Comparison of ENCODE assay signal across 13 cellular contexts in the genomic region with DNA sequence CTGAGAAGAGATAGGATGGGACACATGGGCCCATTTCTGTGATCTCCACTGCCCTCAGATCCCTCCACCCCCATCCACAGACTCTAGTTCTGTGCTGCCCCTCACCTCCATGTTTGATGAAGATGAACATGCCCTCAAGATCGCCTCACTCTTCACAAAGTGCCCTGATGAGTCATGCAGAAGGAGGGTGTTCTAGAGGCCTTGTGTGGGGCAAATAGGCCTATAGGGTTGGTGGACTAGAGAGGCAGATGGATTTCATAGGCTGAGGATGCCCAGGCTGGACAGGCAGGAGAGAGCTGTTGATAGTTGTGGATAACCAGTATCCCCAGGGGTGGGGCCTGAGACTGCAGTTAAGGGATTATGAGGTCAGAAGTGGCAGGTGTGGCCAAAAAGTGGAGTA. TPM values are rescaled to one million over a fixed set of nuclear protein-coding genes. Genes with fewer than 3 reads are reported as not detected.
DNase-seq lines count a peak whose midpoint lies in the region; ATAC-seq and TF ChIP-seq lines count a peak whose summit lies in the region.
"Had no signal": no experiment of that assay in that cellular context is flagged by ENCODE, and none has a peak within 500 bp of the region (broad histone marks: within the 10 kb centered on the region; RNA-seq: fewer than 3 reads in every experiment).

A gene (minus strand): TSS at position 314 of the 400 bp plus-strand sequence. CDS start 184 bp downstream, at position 130.

- no peak for TF ChIP-seq POLR2A in stomach (IDR thresholded peaks at IDR 0.05)

- H3K9me3 ChIP-seq in HEK293 (ENCODE audit: control insufficient read depth, insufficient read depth, low read depth, low read length) (no peaks in the 10 kb centered on the region), stomach (no peaks in the 10 kb centered on the region)

- DNase-seq in NCI-H82 (lab: John Stamatoyannopoulos, UW) (peak; percentile 22), NCI-H82 treated with DMSO at 0.1 percent for 48 hours (lab: John Stamatoyannopoulos, UW; ENCODE audit: unreplicated experiment) (no peak), stomach (no peak), NCI-H510A treated with DMSO at 0.1 percent for 48 hours (lab: John Stamatoyannopoulos, UW) (no peak)
- peak; percentile 51 for DNase-seq in activated CD4-positive, alpha-beta memory T cell treated with anti-CD3 and anti-CD28 coated beads for 36 hours
- DNase-seq in naive thymus-derived CD8-positive, alpha-beta T cell, result no peak
- DNase-seq: EL, NCI-H1417 had no signal

- TF ChIP-seq EP300 in stomach (IDR thresholded peaks at IDR 0.05), result no peak

- H3K36me3 ChIP-seq in HEK293 (ENCODE audit: control insufficient read depth in 2 of 2, insufficient read depth in 1 of 2, low read length in 2 of 2) (peaks cover 0 to 7% of the 10 kb centered on the region in 2 experiments; a peak in 1 of 3 replicates), stomach (peaks cover 0 to under 1% (median 0%) of the 10 kb centered on the region in 4 donors)

- TF ChIP-seq CTCF in HEK293 (tag by site-specific recombination; IDR thresholded peaks at IDR 0.05) (no peak), stomach (IDR thresholded peaks at IDR 0.05) (no peak)

- peak within 1 kb of the TSS; percentile 98 for H3K27ac Mint-ChIP-seq in activated CD4-positive, alpha-beta memory T cell treated with anti-CD3 and anti-CD28 coated beads for 36 hours
- H3K27ac Mint-ChIP-seq in naive thymus-derived CD8-positive, alpha-beta T cell, result peak within 1 kb of the TSS; percentile 92 to 100 (median 98)

- CTCF ChIA-PET in HEK293 (lab: Yijun Ruan, JAX), result interaction anchor here (0.6 kb wide), 1 partner anchor 183 kb away, joined by 3 read pairs; no protein-coding TSS in a partner anchor
- CTCF ChIA-PET in activated CD4-positive, alpha-beta memory T cell treated with anti-CD3 and anti-CD28 coated beads for 36 hours (lab: Charles Lee), result interaction anchor here (0.9 to 1.8 kb wide), 3 partner anchors 9 to 71 kb away, joined by 3 to 4 read pairs (median 4); a partner anchor contains a TSS

- peaks cover 57% of the 10 kb centered on the region for H3K36me3 Mint-ChIP-seq in activated CD4-positive, alpha-beta memory T cell treated with anti-CD3 and anti-CD28 coated beads for 36 hours
- H3K36me3 Mint-ChIP-seq in naive thymus-derived CD8-positive, alpha-beta T cell, result peaks cover 15 to 54% (median 33%) of the 10 kb centered on the region in 3 donors

- peak within 1 kb of the TSS; percentile 99 for H3K4me3 Mint-ChIP-seq in activated CD4-positive, alpha-beta memory T cell treated with anti-CD3 and anti-CD28 coated beads for 36 hours
- H3K4me3 Mint-ChIP-seq in naive thymus-derived CD8-positive, alpha-beta T cell, result peak within 1 kb of the TSS; percentile 83 to 98 (median 96)

- H3K4me3 ChIP-seq in HEK293 (ENCODE audit: low read depth, low read length), result no peak within 1 kb of the TSS
- H3K4me3 ChIP-seq in stomach, result no peak within 1 kb of the TSS

- no peaks in the 10 kb centered on the region for H3K27me3 ChIP-seq in stomach

- POLR2A ChIA-PET in HEK293 (lab: Yijun Ruan, JAX), result interaction anchor here (2.6 kb wide), 1 partner anchor 12 kb away, joined by 8 read pairs; a partner anchor contains a TSS
- POLR2A ChIA-PET in activated CD4-positive, alpha-beta memory T cell treated with anti-CD3 and anti-CD28 coated beads for 36 hours (lab: Charles Lee), result interaction anchor here (0.9 kb wide), 1 partner anchor 12 kb away, joined by 3 read pairs; a partner anchor contains a TSS
- POLR2A ChIA-PET in naive thymus-derived CD8-positive, alpha-beta T cell (lab: Charles Lee), result interaction anchor here (0.9 to 10.6 kb wide), 4 partner anchors 8 to 973 kb away, joined by 3 to 134 read pairs (median 8); a partner anchor contains a TSS

- no peaks in the 10 kb centered on the region for H3K9me3 Mint-ChIP-seq in activated CD4-positive, alpha-beta memory T cell treated with anti-CD3 and anti-CD28 coated beads for 36 hours
- no peaks in the 10 kb centered on the region for H3K9me3 Mint-ChIP-seq in naive thymus-derived CD8-positive, alpha-beta T cell

- H3K4me1 ChIP-seq in HEK293 (ENCODE audit: control insufficient read depth, insufficient read depth, low read length), result no peaks in the 10 kb centered on the region
- H3K4me1 ChIP-seq in stomach, result peaks cover 0 to 13% (median 7%) of the 10 kb centered on the region in 4 donors

- 55 to 83% (median 60%) methylated on average over 1 of the region's 1 CpG for WGBS in stomach, 5 donors

- no peaks in the 10 kb centered on the region for H3K27me3 Mint-ChIP-seq in activated CD4-positive, alpha-beta memory T cell treated with anti-CD3 and anti-CD28 coated beads for 36 hours
- peaks cover 0 to 2% (median 0%) of the 10 kb centered on the region in 5 donors for H3K27me3 Mint-ChIP-seq in naive thymus-derived CD8-positive, alpha-beta T cell

- no peak within 1 kb of the TSS for H3K27ac ChIP-seq in HEK293 (ENCODE audit: extremely low read depth, low read depth, low read length)
- H3K27ac ChIP-seq in stomach, result no peak within 1 kb of the TSS

- ATAC-seq in naive thymus-derived CD8-positive, alpha-beta T cell, result peak in 1 of 2 donors; percentile 16
- ATAC-seq in esophagus mucosa, result no peak

- peaks cover 63% of the 10 kb centered on the region for H3K4me1 Mint-ChIP-seq in activated CD4-positive, alpha-beta memory T cell treated with anti-CD3 and anti-CD28 coated beads for 36 hours (ENCODE audit: low read depth)
- H3K4me1 Mint-ChIP-seq in naive thymus-derived CD8-positive, alpha-beta T cell, result peaks cover 33 to 86% (median 71%) of the 10 kb centered on the region in 4 donors

- intact Hi-C loops in activated CD4-positive, alpha-beta memory T cell treated with anti-CD3 and anti-CD28 coated beads for 36 hours (cut with micrococcal nuclease), result no loop called here
- intact Hi-C loops in stomach (cut with DNase I; ENCODE audit: low total_unique reads), result no loop called here

TF ChIP-seq in HEK293, 187 proteins besides CTCF, POLR2A, EP300 and RAD21:
- TF ChIP-seq, protein P1, sequence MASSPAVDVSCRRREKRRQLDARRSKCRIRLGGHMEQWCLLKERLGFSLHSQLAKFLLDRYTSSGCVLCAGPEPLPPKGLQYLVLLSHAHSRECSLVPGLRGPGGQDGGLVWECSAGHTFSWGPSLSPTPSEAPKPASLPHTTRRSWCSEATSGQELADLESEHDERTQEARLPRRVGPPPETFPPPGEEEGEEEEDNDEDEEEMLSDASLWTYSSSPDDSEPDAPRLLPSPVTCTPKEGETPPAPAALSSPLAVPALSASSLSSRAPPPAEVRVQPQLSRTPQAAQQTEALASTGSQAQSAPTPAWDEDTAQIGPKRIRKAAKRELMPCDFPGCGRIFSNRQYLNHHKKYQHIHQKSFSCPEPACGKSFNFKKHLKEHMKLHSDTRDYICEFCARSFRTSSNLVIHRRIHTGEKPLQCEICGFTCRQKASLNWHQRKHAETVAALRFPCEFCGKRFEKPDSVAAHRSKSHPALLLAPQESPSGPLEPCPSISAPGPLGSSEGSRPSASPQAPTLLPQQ (tag by site-specific recombination; IDR thresholded peaks at IDR 0.05), result no peak
- TF ChIP-seq, protein P2, sequence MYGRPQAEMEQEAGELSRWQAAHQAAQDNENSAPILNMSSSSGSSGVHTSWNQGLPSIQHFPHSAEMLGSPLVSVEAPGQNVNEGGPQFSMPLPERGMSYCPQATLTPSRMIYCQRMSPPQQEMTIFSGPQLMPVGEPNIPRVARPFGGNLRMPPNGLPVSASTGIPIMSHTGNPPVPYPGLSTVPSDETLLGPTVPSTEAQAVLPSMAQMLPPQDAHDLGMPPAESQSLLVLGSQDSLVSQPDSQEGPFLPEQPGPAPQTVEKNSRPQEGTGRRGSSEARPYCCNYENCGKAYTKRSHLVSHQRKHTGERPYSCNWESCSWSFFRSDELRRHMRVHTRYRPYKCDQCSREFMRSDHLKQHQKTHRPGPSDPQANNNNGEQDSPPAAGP (tag by site-specific recombination; IDR thresholded peaks at IDR 0.05), result peak; percentile 70; the same call in 1 of the 2 replicates
TF ChIP-seq in HEK293: peak in this region for 1.

RNA-seq across cellular contexts. Expression of the gene that starts here (rescaled TPM):
- 10 to 100 TPM; 12.0 to 12.6 TPM for total RNA-seq in activated CD4-positive, alpha-beta memory T cell treated with anti-CD3 and anti-CD28 coated beads for 36 hours
- 10 to 100 TPM; 39.6 to 40.4 TPM for total RNA-seq in naive thymus-derived CD8-positive, alpha-beta T cell
- 1 to 10 TPM in 1 of 3 donors, not detected in 2; 4.4 TPM for polyA plus RNA-seq in naive thymus-derived CD8-positive, alpha-beta T cell
- total RNA-seq in esophagus mucosa (not detected), stomach (not detected)
- polyA plus RNA-seq in stomach, result under 1 TPM in 1 of 3 donors, not detected in 2; 0.43 TPM
- total RNA-seq: cerebellum, kidney epithelial cell, subcutaneous adipose tissue had no signal

Comparison
In these comparisons a context has a peak if more than half of its experiments do, and no peak if none do; other contexts are left out.
1. RNA of the gene that starts here (total RNA-seq): 39.6 to 40.4 TPM in naive thymus-derived CD8-positive, alpha-beta T cell and 12.0 to 12.6 TPM in activated CD4-positive, alpha-beta memory T cell treated with anti-CD3 and anti-CD28 coated beads for 36 hours; not detected in esophagus mucosa (single experiment) and not detected in stomach; every median in the first group is over 10 times any median in the second.
2. DNase-seq: peak in NCI-H82 (single experiment) and activated CD4-positive, alpha-beta memory T cell treated with anti-CD3 and anti-CD28 coated beads for 36 hours (single experiment); none in NCI-H82 treated with DMSO at 0.1 percent for 48 hours (single experiment), naive thymus-derived CD8-positive, alpha-beta T cell (0 of 10), stomach (single experiment) and NCI-H510A treated with DMSO at 0.1 percent for 48 hours (single experiment).